In genomic region chr1:53738205-53739108, GRCh38 we compare ENCODE assay signal across 9 cellular contexts. TPM values are rescaled to one million over a fixed set of nuclear protein-coding genes. Genes with fewer than 3 reads are reported as not detected.
A peak's percentile ranks its signal among the peaks of the same experiment; 100 is the strongest.
DNase-seq lines count a peak whose midpoint lies in the region; ATAC-seq, FAIRE-seq and TF ChIP-seq lines count a peak whose summit lies in the region.
"Had no signal": no experiment of that assay in that cellular context is flagged by ENCODE, and none has a peak within 500 bp of the region (broad histone marks: within the 10 kb centered on the region; RNA-seq: fewer than 3 reads in every experiment).

No MANE protein-coding gene starts in this region.

- H3K36me3 ChIP-seq in HUES6 (ENCODE audit: control insufficient read depth, insufficient read depth, low read length) = no peaks in the 10 kb centered on the region
- no peaks in the 10 kb centered on the region for H3K36me3 ChIP-seq in mesendoderm (ENCODE audit: control insufficient read depth, insufficient read depth, low read length)

- peaks cover 7% of the 10 kb centered on the region for H3K79me1 ChIP-seq in mesendoderm (ENCODE audit: low read length)

- peaks cover 8% of the 10 kb centered on the region for H3K9me3 Mint-ChIP-seq in central memory CD8-positive, alpha-beta T cell

- peak overlapping the region; percentile 66 for H3K23ac ChIP-seq in mesendoderm (ENCODE audit: low read length)

- H3K27ac ChIP-seq in HUES6 (ENCODE audit: low read depth, low read length) = no peak overlapping the region
- H3K27ac ChIP-seq in mesendoderm (ENCODE audit: low read depth, low read length) = no peak overlapping the region

- H3K18ac ChIP-seq in mesendoderm (ENCODE audit: low read length) = peak overlapping the region; percentile 98

- peak; percentile 69 for DNase-seq in DMS53 (lab: John Stamatoyannopoulos, UW)
- no peak for DNase-seq in DMS53 treated with DMSO at 0.1 percent for 48 hours (lab: John Stamatoyannopoulos, UW; ENCODE audit: unreplicated experiment)
- DNase-seq in central memory CD8-positive, alpha-beta T cell (ENCODE audit: low spot score in 2 of 2) = no peak
- no peak for DNase-seq in mesendoderm
- DNase-seq in GDM1 (lab: John Stamatoyannopoulos, UW) = no peak
- DNase-seq in H54 (ENCODE audit: insufficient read length, low spot score) = no peak
- DNase-seq in SW 1271 (lab: John Stamatoyannopoulos, UW) = no peak

- peak; percentile 14 for ATAC-seq in central memory CD8-positive, alpha-beta T cell (replicated peaks; ENCODE audit: extremely low read depth, poor library complexity, severe bottlenecking)

- H3K9me3 ChIP-seq in HUES6 (ENCODE audit: control insufficient read depth, insufficient read depth, low read depth, low read length) = 0 out of 2 replicates have a peak, but pooled peaks cover 3% of the 10 kb centered on the region

- peaks cover 59% of the 10 kb centered on the region for H3K27me3 Mint-ChIP-seq in central memory CD8-positive, alpha-beta T cell

- H3K4me1 Mint-ChIP-seq in central memory CD8-positive, alpha-beta T cell = no peaks in the 10 kb centered on the region

- peak overlapping the region; percentile 46 for H3K4me3 Mint-ChIP-seq in central memory CD8-positive, alpha-beta T cell

- H3K4me2 ChIP-seq in mesendoderm (ENCODE audit: low read length) = peak overlapping the region; percentile 93

- H3K56ac ChIP-seq in mesendoderm (ENCODE audit: low read length) = peak overlapping the region; percentile 94

- H2BK120ac ChIP-seq in mesendoderm (ENCODE audit: low read depth, low read length) = no peak overlapping the region

- no peak overlapping the region for H4K5ac ChIP-seq in mesendoderm (ENCODE audit: low read length)

- H3K4ac ChIP-seq in mesendoderm (ENCODE audit: low read depth, low read length) = peak overlapping the region; percentile 28

- H3K4me1 ChIP-seq in HUES6 (ENCODE audit: control insufficient read depth, insufficient read depth, low read length) (peaks cover 32% of the 10 kb centered on the region), mesendoderm (ENCODE audit: control insufficient read depth, low read depth, low read length) (peaks cover 22% of the 10 kb centered on the region)

- H3K27me3 ChIP-seq in HUES6 (ENCODE audit: control insufficient read depth, insufficient read depth, low read length) (peaks cover 83% of the 10 kb centered on the region), mesendoderm (ENCODE audit: insufficient read depth, low read length, poor library complexity) (peaks cover 2% of the 10 kb centered on the region)

- H3K9ac ChIP-seq in HUES6 (ENCODE audit: low read length) = peak overlapping the region; percentile 46
- H3K9ac ChIP-seq in mesendoderm (ENCODE audit: low read length) = peak overlapping the region; percentile 80

- H2BK5ac ChIP-seq in mesendoderm (ENCODE audit: low read length) = peak overlapping the region; percentile 21

- no peak overlapping the region for H4K8ac ChIP-seq in mesendoderm (ENCODE audit: low read depth, low read length)

- H2AK5ac ChIP-seq in mesendoderm (ENCODE audit: low read length) = no peak overlapping the region

- peaks cover 21% of the 10 kb centered on the region for H3K79me2 ChIP-seq in mesendoderm (ENCODE audit: control insufficient read depth, insufficient read depth, low read length)

- H2BK15ac ChIP-seq in mesendoderm (replicated peaks; ENCODE audit: low read depth) = no peak overlapping the region

- no peaks in the 10 kb centered on the region for H3K36me3 Mint-ChIP-seq in central memory CD8-positive, alpha-beta T cell (ENCODE audit: insufficient read depth)

- no peak; the same call in 1 of the 2 replicates for TF ChIP-seq POLR2A in H54 (IDR thresholded peaks at IDR 0.05; ENCODE audit: low read depth, low read length)

- no CpG with 5 or more reads among the region's 101 CpGs for WGBS in mesendoderm (ENCODE audit: extremely low coverage, insufficient coverage, low lambda C conversion rate)

- no peak for FAIRE-seq in H54 (lab: Jason Lieb, UNC)
- FAIRE-seq: A204.1 had no signal

- H3K27ac Mint-ChIP-seq in central memory CD8-positive, alpha-beta T cell (ENCODE audit: low read depth) = no peak overlapping the region

- H3K4me3 ChIP-seq in HUES6 (ENCODE audit: low read depth, low read length) = peak overlapping the region; percentile 88
- peak overlapping the region; percentile 52 for H3K4me3 ChIP-seq in mesendoderm (ENCODE audit: low read length)

RNA-seq across cellular contexts. Expression of gene GLIS1, which starts 0.5 kb away (rescaled TPM):
- polyA plus RNA-seq in mesendoderm (2013, experiment 1 of 2) = 2.5 TPM
- 2.4 TPM for polyA plus RNA-seq in mesendoderm (2013, experiment 2 of 2)
